8 cellular contexts compared by ENCODE assay signal in genomic region chr14:99704037-99704436, GRCh38. TPM values are rescaled to one million over a fixed set of nuclear protein-coding genes. Genes with fewer than 3 reads are reported as not detected.
"Had no signal": no experiment of that assay in that cellular context is flagged by ENCODE, and none has a peak within 500 bp of the region (broad histone marks: within the 10 kb centered on the region; RNA-seq: fewer than 3 reads in every experiment).

No MANE protein-coding gene starts in this region.

- H3K4me2 ChIP-seq: GM23338 had no signal

- FAIRE-seq: H54, HTR-8/SVneo had no signal

- H3K4me3 ChIP-seq: GM23338 had no signal

- H2AFZ ChIP-seq: GM23338 had no signal

- DNase-seq: H9, HCEC 1CT, Kasumi-1, KG1 had no signal

- ATAC-seq: GM23338 had no signal

RNA-seq across cellular contexts. Expression of gene CYP46A1, which starts 19.9 kb away (rescaled TPM):
- total RNA-seq: HT-29 had no signal

RNA-seq across cellular contexts. Expression of gene HHIPL1, which starts 59.1 kb away (rescaled TPM):
- total RNA-seq: HT-29 had no signal
